ENCODE assay signal across 20 cellular contexts in genomic region chr1:25787477-25788043, GRCh38. TPM values are rescaled to one million over a fixed set of nuclear protein-coding genes. Genes with fewer than 3 reads are reported as not detected.
DNase-seq lines count a peak whose midpoint lies in the region; ATAC-seq and TF ChIP-seq lines count a peak whose summit lies in the region.
"Had no signal": no experiment of that assay in that cellular context is flagged by ENCODE, and none has a peak within 500 bp of the region (broad histone marks: within the 10 kb centered on the region; RNA-seq: fewer than 3 reads in every experiment).

No MANE protein-coding gene starts in this region.

- ATAC-seq in HCT116: no peak
- no peak for ATAC-seq in gastrocnemius medialis
- ATAC-seq in HG02588 (IDR thresholded peaks at IDR 0.05; ENCODE audit: unreplicated experiment): no peak
- ATAC-seq: natural killer cell had no signal

- no peaks in the 10 kb centered on the region for H3K9me2 ChIP-seq in HCT116 (ENCODE audit: insufficient read depth)
- H3K9me2 ChIP-seq in PC-9 (ENCODE audit: insufficient read depth): no peaks in the 10 kb centered on the region

- H3K27me3 ChIP-seq in HCT116 (ENCODE audit: insufficient read depth, low read length) (no peaks in the 10 kb centered on the region), PC-9 (ENCODE audit: insufficient read depth, low read depth) (no peaks in the 10 kb centered on the region), gastrocnemius medialis (no peaks in the 10 kb centered on the region)
- H3K27me3 ChIP-seq: BE2C, upper lobe of left lung had no signal

- no peak for DNase-seq in HCT116 (ENCODE audit: low read depth, low spot score)
- DNase-seq in PC-9: no peak
- no peak for DNase-seq in gastrocnemius medialis
- no peak for DNase-seq in NCI-H1694 treated with DMSO at 0.1 percent for 48 hours (lab: John Stamatoyannopoulos, UW)
- DNase-seq in OCI-M1 (lab: John Stamatoyannopoulos, UW): no peak
- DNase-seq: activated CD8-positive, alpha-beta memory T cell treated with anti-CD3 and anti-CD28 coated beads for 24 hours; activated T-cell treated with anti-CD3 and anti-CD28 coated beads, Interleukin-2, amount 50 U/mL, for 48 hours; BE2C; GF-D8; mesenchymal stem cell; MV-4-11; natural killer cell; NCI-H187 treated with DMSO at 0.1 percent for 48 hours; posterior cingulate gyrus; stimulated activated CD4-positive, alpha-beta T cell treated with anti-CD3 and anti-CD28 coated beads, Interleukin-2, amount 100 ng/mL, for 24 hours; stimulated activated naive CD4-positive, alpha-beta T cell treated with Interleukin-2 at 50 U/mL for 16 hours; upper lobe of left lung had no signal

- H3K4me3 ChIP-seq in HCT116 (replicated peaks in 1 of 2; ENCODE audit: low read depth in 1 of 2, low read length in 2 of 2) (no peak overlapping the region), PC-9 (no peak overlapping the region), gastrocnemius medialis (no peak overlapping the region)
- H3K4me3 ChIP-seq: upper lobe of left lung had no signal

- no peak overlapping the region for H3K9ac ChIP-seq in HCT116 (ENCODE audit: low read length)

- intact Hi-C loops in HCT116 (cut with micrococcal nuclease): no loop called here
- intact Hi-C loops in PC-9 (cut with micrococcal nuclease; ENCODE audit: unreplicated experiment): no loop called here
- intact Hi-C loops in gastrocnemius medialis (cut with DNase I; ENCODE audit: low total_unique reads): no loop called here

- peak overlapping the region; percentile 34 for H3K4me2 ChIP-seq in HCT116 (ENCODE audit: low read length)
- peak overlapping the region; percentile 54 for H3K4me2 ChIP-seq in PC-9

- TF ChIP-seq CTCF in HCT116 (IDR thresholded peaks at IDR 0.05 in 2 of 3, conservative IDR thresholded peaks at IDR 0.05 in 1 of 3; ENCODE audit: borderline replicate concordance in 1 of 3, insufficient read depth in 1 of 3, low read depth in 2 of 3, low read length in 2 of 3) (no peak), PC-9 (conservative IDR thresholded peaks at IDR 0.05) (no peak; the same call in 1 of the 2 replicates), gastrocnemius medialis (IDR thresholded peaks at IDR 0.05 in 4 of 5, conservative IDR thresholded peaks at IDR 0.05 in 1 of 5) (no peak)

- H4K20me1 ChIP-seq in HCT116 (ENCODE audit: insufficient read depth) (no peaks in the 10 kb centered on the region), PC-9 (ENCODE audit: insufficient read depth) (no peaks in the 10 kb centered on the region)

- POLR2A ChIA-PET in HCT116 (lab: Charles Lee): interaction anchor here (0.6 kb wide), 1 partner anchor 266 kb away, joined by 4 read pairs; no protein-coding TSS in a partner anchor
- POLR2A ChIA-PET in PC-9 (lab: Charles Lee; ENCODE audit: unreplicated experiment): interaction anchor here (0.6 kb wide), 1 partner anchor 1043 kb away, joined by 8 read pairs; the partner anchor contains the start of gene CLIC4

- H3K4me1 ChIP-seq in HCT116 (ENCODE audit: control insufficient read depth in 1 of 2, insufficient read depth in 2 of 2, low read length in 2 of 2): peaks cover 13 to 14% of the 10 kb centered on the region in 2 experiments
- peaks cover 19% of the 10 kb centered on the region for H3K4me1 ChIP-seq in PC-9 (replicated peaks; ENCODE audit: insufficient read depth)
- H3K4me1 ChIP-seq in gastrocnemius medialis: peaks cover 38 to 46% of the 10 kb centered on the region in 2 donors
- H3K4me1 ChIP-seq: foreskin keratinocyte, upper lobe of left lung had no signal

- H3K36me3 ChIP-seq in HCT116 (ENCODE audit: control insufficient read depth in 1 of 2, insufficient read depth in 2 of 2, low read length in 2 of 2): no peaks in the 10 kb centered on the region
- no peaks in the 10 kb centered on the region for H3K36me3 ChIP-seq in PC-9 (ENCODE audit: low read depth)
- H3K36me3 ChIP-seq in gastrocnemius medialis: no peaks in the 10 kb centered on the region
- H3K36me3 ChIP-seq: BE2C had no signal

- no TSS peak for BruUV-seq in HCT116 (replicated peaks; lab: Mats Ljungman, UMichigan)
- BruUV-seq in PC-9 (replicated peaks; lab: Mats Ljungman, UMichigan): no TSS peak

- H3K9me3 ChIP-seq in HCT116 (ENCODE audit: control insufficient read depth in 1 of 2, insufficient read depth in 1 of 2, low read depth in 1 of 2, low read length in 2 of 2) (no peaks in the 10 kb centered on the region), PC-9 (ENCODE audit: insufficient read depth, low read depth) (no peaks in the 10 kb centered on the region), gastrocnemius medialis (no peaks in the 10 kb centered on the region)
- H3K9me3 ChIP-seq: BE2C, upper lobe of left lung had no signal

- in situ Hi-C loops in gastrocnemius medialis (cut with MboI; ENCODE audit: low sequenced_read_pairs in 4 of 4): no loop called here

- RAD21 ChIA-PET in HCT116 (lab: Charles Lee; ENCODE audit: low non-redundant PET in 1 of 2, low total read pairs in 2 of 2, uncharacterized antibody in 2 of 2, unreplicated experiment in 2 of 2): no interaction called here

- H2AFZ ChIP-seq in HCT116 (ENCODE audit: low read depth, low read length, poor library complexity, severe bottlenecking): no peak overlapping the region
- no peak overlapping the region for H2AFZ ChIP-seq in PC-9

- H3K27ac ChIP-seq in HCT116 (ENCODE audit: low read depth, low read length) (no peak overlapping the region), PC-9 (no peak overlapping the region), cingulate gyrus (ENCODE audit: low read depth, low read length) (peak overlapping the region; percentile 79), gastrocnemius medialis (peak overlapping the region; percentile 42 to 74 (median 60))
- H3K27ac ChIP-seq: foreskin keratinocyte, upper lobe of left lung had no signal

- peaks cover 9% of the 10 kb centered on the region for H3F3A ChIP-seq in PC-9 (ENCODE audit: insufficient read depth, low read depth)

- H3K79me2 ChIP-seq in HCT116 (ENCODE audit: insufficient read depth, low read length) (no peaks in the 10 kb centered on the region), PC-9 (ENCODE audit: low read depth) (no peaks in the 10 kb centered on the region)

- TF ChIP-seq RAD21 in HCT116 (IDR thresholded peaks at IDR 0.05; ENCODE audit: low read depth): no peak

- CTCF ChIA-PET in HCT116 (lab: Charles Lee) (interaction anchor here (1.3 kb wide), 1 partner anchor 10 kb away, joined by 5 read pairs; no protein-coding TSS in a partner anchor), PC-9 (lab: Charles Lee) (no interaction called here)

- TF ChIP-seq POLR2A in HCT116 (IDR thresholded peaks at IDR 0.05; ENCODE audit: borderline replicate concordance, extremely low read depth, insufficient read depth, insufficient read length) (no peak), gastrocnemius medialis (IDR thresholded peaks at IDR 0.05) (no peak)

TF ChIP-seq in HCT116, 20 proteins besides CTCF, POLR2A, EP300 and RAD21:
- TF ChIP-seq ZNF274 (IDR thresholded peaks at IDR 0.05; ENCODE audit: low read depth, low read length) (no peak), JUND (IDR thresholded peaks at IDR 0.05) (no peak), CBX3 (IDR thresholded peaks at IDR 0.05; ENCODE audit: low read depth) (no peak), SP1 (IDR thresholded peaks at IDR 0.05; ENCODE audit: low read depth) (no peak), EZH2phosphoT487 (IDR thresholded peaks at IDR 0.05; ENCODE audit: borderline replicate concordance) (no peak), EGR1 (IDR thresholded peaks at IDR 0.05; ENCODE audit: low read depth) (no peak), TCF7L2 (IDR thresholded peaks at IDR 0.05; ENCODE audit: borderline replicate concordance, extremely low read depth, insufficient read depth, insufficient read length) (no peak), EZH2 (IDR thresholded peaks at IDR 0.05) (no peak), ELF1 (IDR thresholded peaks at IDR 0.05; ENCODE audit: borderline replicate concordance, low read depth) (no peak), FOSL1 (IDR thresholded peaks at IDR 0.05; ENCODE audit: low read depth) (no peak)
- TF ChIP-seq, protein P1, sequence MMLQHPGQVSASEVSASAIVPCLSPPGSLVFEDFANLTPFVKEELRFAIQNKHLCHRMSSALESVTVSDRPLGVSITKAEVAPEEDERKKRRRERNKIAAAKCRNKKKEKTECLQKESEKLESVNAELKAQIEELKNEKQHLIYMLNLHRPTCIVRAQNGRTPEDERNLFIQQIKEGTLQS (IDR thresholded peaks at IDR 0.05): no peak

RNA-seq across cellular contexts. Expression of gene SELENON, which starts 12.4 kb away (rescaled TPM):
- total RNA-seq in HCT116 (2021; ENCODE audit: unreplicated experiment): 85.1 TPM
- 69.4 and 80.6 TPM in 2 replicates for polyA plus RNA-seq in HCT116 (2012)
- 39.0 and 44.3 TPM in 2 replicates for total RNA-seq in PC-9 (2021)
- total RNA-seq in gastrocnemius medialis: 10 to 100 TPM; 20.0 to 51.0 (median 43.3) TPM

RNA-seq across cellular contexts. Expression of gene MTFR1L, which starts 32.2 kb away (rescaled TPM):
- total RNA-seq in HCT116 (2021; ENCODE audit: unreplicated experiment) (35.8 TPM), PC-9 (2021) (40.9 and 41.7 TPM in 2 replicates), gastrocnemius medialis (100 to 1,000 TPM; 123 to 186 (median 170) TPM)
- 31.3 and 38.4 TPM in 2 replicates for polyA plus RNA-seq in HCT116 (2012)

Comparison
In these comparisons a context has a peak if more than half of its experiments do, and no peak if none do; other contexts are left out.
1. H3K27ac ChIP-seq: peak in cingulate gyrus (single experiment) and gastrocnemius medialis (4 of 4); none in HCT116 (single experiment) and PC-9 (single experiment).